Comparison of ENCODE assay signal across 23 cellular contexts in the genomic region with DNA sequence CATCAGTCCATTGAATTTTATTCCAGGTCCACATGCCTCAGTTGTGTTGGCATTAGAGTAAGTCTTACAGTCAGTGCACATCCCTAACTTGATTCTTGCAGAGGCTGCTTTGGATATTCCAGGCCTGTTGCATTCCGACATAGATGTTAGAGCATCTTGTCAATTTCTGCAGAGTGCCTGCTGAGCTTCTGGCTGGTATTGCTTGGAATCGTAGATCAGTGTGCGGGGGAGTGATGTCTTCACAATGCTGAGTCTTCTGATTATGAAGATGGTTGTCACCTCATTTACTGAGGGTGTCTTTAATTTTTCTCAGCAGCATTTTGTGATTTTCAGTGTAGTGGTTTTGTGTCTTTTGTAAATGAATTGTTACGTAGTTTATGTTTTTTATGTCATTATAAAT.
"Had no signal": no experiment of that assay in that cellular context is flagged by ENCODE, and none has a peak within 500 bp of the region (broad histone marks: within the 10 kb centered on the region; RNA-seq: fewer than 3 reads in every experiment).

No MANE protein-coding gene starts in this region.

- H3K27me3 Mint-ChIP-seq: activated T-cell treated with anti-CD3 and anti-CD28 coated beads, Interleukin-2, amount 50 U/mL, for 24 hours; naive thymus-derived CD8-positive, alpha-beta T cell; stimulated activated memory B cell treated with anti-CD40 and anti-IgM and Interleukin-4, amounts not matched to agents 10 μg/mL and 1 μg/mL and 100 μg/mL, for 72 hours had no signal

- H3K27ac ChIP-seq: right lobe of liver, skin epidermis, thyroid gland had no signal

- H3K4me3 Mint-ChIP-seq: activated CD4-positive, alpha-beta memory T cell treated with anti-CD3 and anti-CD28 coated beads, Interleukin-2, amount 10 ng/mL, durations not matched to agents 7 days and 5 days; activated CD4-positive, alpha-beta T cell treated with anti-CD3 and anti-CD28 coated beads, Interleukin-2, amount 10 ng/mL, durations not matched to agents 7 days and 5 days; activated naive CD4-positive, alpha-beta T cell treated with anti-CD3 and anti-CD28 coated beads, Interleukin-2, amount 10 ng/mL, durations not matched to agents 7 days and 5 days; activated naive CD8-positive, alpha-beta T cell treated with anti-CD3 and anti-CD28 coated beads, Interleukin-2, amount 10 ng/mL, durations not matched to agents 7 days and 5 days; activated T-cell treated with anti-CD3 and anti-CD28 coated beads, Interleukin-2, amount 50 U/mL, for 24 hours; dendritic cell treated with granulocyte-macrophage colony-stimulating factor and Interleukin-4, amounts not matched to agents 40 ng/mL and 50 ng/mL, for 4 days; endodermal cell; mesothelial cell of epicardium; stimulated activated memory B cell treated with anti-CD40 and anti-IgM and Interleukin-4, amounts not matched to agents 10 μg/mL and 1 μg/mL and 100 μg/mL, for 72 hours; stimulated activated naive CD8-positive, alpha-beta T cell treated with anti-CD3 and anti-CD28 coated beads, Interleukin-15, amount 100 ng/mL, for 72 hours had no signal

- H3K9me3 ChIP-seq: esophagus squamous epithelium, left lung, right lobe of liver, thyroid gland had no signal

- H3K27ac Mint-ChIP-seq: activated CD4-positive, alpha-beta memory T cell treated with anti-CD3 and anti-CD28 coated beads, Interleukin-2, amount 10 ng/mL, durations not matched to agents 7 days and 5 days; activated CD4-positive, alpha-beta T cell treated with anti-CD3 and anti-CD28 coated beads, Interleukin-2, amount 10 ng/mL, durations not matched to agents 7 days and 5 days; activated naive CD4-positive, alpha-beta T cell treated with anti-CD3 and anti-CD28 coated beads, Interleukin-2, amount 10 ng/mL, durations not matched to agents 7 days and 5 days; activated naive CD8-positive, alpha-beta T cell treated with anti-CD3 and anti-CD28 coated beads, Interleukin-2, amount 10 ng/mL, durations not matched to agents 7 days and 5 days; activated T-cell treated with anti-CD3 and anti-CD28 coated beads, Interleukin-2, amount 50 U/mL, for 24 hours; dendritic cell treated with granulocyte-macrophage colony-stimulating factor and Interleukin-4, amounts not matched to agents 40 ng/mL and 50 ng/mL, for 4 days; endodermal cell; stimulated activated memory B cell treated with anti-CD40 and anti-IgM and Interleukin-4, amounts not matched to agents 10 μg/mL and 1 μg/mL and 100 μg/mL, for 72 hours; stimulated activated naive CD8-positive, alpha-beta T cell treated with anti-CD3 and anti-CD28 coated beads, Interleukin-15, amount 100 ng/mL, for 72 hours had no signal

- DNase-seq: activated CD4-positive, alpha-beta memory T cell treated with anti-CD3 and anti-CD28 coated beads, Interleukin-2, amount 10 ng/mL, durations not matched to agents 7 days and 5 days; activated CD4-positive, alpha-beta T cell treated with anti-CD3 and anti-CD28 coated beads for 1 hour; activated CD4-positive, alpha-beta T cell treated with anti-CD3 and anti-CD28 coated beads, Interleukin-2, amount 10 ng/mL, durations not matched to agents 7 days and 5 days; activated CD8-positive, alpha-beta memory T cell treated with anti-CD3 and anti-CD28 coated beads, Interleukin-2, amount 50 U/mL, for 48 hours; activated gamma-delta T cell; activated naive CD4-positive, alpha-beta T cell treated with anti-CD3 and anti-CD28 coated beads, Interleukin-2, amount 10 ng/mL, durations not matched to agents 7 days and 5 days; activated naive CD8-positive, alpha-beta T cell treated with anti-CD3 and anti-CD28 coated beads, Interleukin-2, amount 10 ng/mL, durations not matched to agents 7 days and 5 days; activated T-cell treated with anti-CD3 and anti-CD28 coated beads, Interleukin-2, amount 50 U/mL, for 24 hours; endodermal cell; esophagus squamous epithelium; foreskin melanocyte; left lung; naive thymus-derived CD8-positive, alpha-beta T cell; right lobe of liver; stimulated activated CD4-positive, alpha-beta T cell treated with anti-CD3 and anti-CD28 coated beads, Interleukin-4, amount 100 ng/mL, for 4 hours; stimulated activated CD8-positive, alpha-beta memory T cell treated with anti-CD3 and anti-CD28 coated beads, Interleukin-4, amount 100 ng/mL, for 48 hours; stimulated activated naive CD8-positive, alpha-beta T cell treated with anti-CD3 and anti-CD28 coated beads, Interleukin-15, amount 100 ng/mL, for 72 hours; T-helper 2 cell; thyroid gland had no signal

- H3K36me3 ChIP-seq: esophagus squamous epithelium, left lung, right lobe of liver, thyroid gland had no signal

- H3K9me3 Mint-ChIP-seq: activated CD4-positive, alpha-beta memory T cell treated with anti-CD3 and anti-CD28 coated beads, Interleukin-2, amount 10 ng/mL, durations not matched to agents 7 days and 5 days; activated CD4-positive, alpha-beta T cell treated with anti-CD3 and anti-CD28 coated beads, Interleukin-2, amount 10 ng/mL, durations not matched to agents 7 days and 5 days; activated naive CD4-positive, alpha-beta T cell treated with anti-CD3 and anti-CD28 coated beads, Interleukin-2, amount 10 ng/mL, durations not matched to agents 7 days and 5 days; activated T-cell treated with anti-CD3 and anti-CD28 coated beads, Interleukin-2, amount 50 U/mL, for 24 hours; endodermal cell; naive thymus-derived CD8-positive, alpha-beta T cell; stimulated activated naive CD8-positive, alpha-beta T cell treated with anti-CD3 and anti-CD28 coated beads, Interleukin-15, amount 100 ng/mL, for 72 hours had no signal

- H3K4me3 ChIP-seq: esophagus squamous epithelium, left lung, right lobe of liver, skin epidermis, thyroid gland had no signal

- H3K27me3 ChIP-seq: esophagus squamous epithelium, left lung, right lobe of liver, thyroid gland had no signal

- H3K4me1 Mint-ChIP-seq: endodermal cell had no signal

- ATAC-seq: left lung; naive thymus-derived CD8-positive, alpha-beta T cell; right lobe of liver; stimulated activated memory B cell treated with anti-CD40 and anti-IgM and Interleukin-4, amounts not matched to agents 10 μg/mL and 1 μg/mL and 100 μg/mL, for 72 hours; stimulated activated naive CD8-positive, alpha-beta T cell treated with anti-CD3 and anti-CD28 coated beads, Interleukin-15, amount 100 ng/mL, for 72 hours had no signal
